1 cellular context compared by ENCODE assay signal in the genomic region with DNA sequence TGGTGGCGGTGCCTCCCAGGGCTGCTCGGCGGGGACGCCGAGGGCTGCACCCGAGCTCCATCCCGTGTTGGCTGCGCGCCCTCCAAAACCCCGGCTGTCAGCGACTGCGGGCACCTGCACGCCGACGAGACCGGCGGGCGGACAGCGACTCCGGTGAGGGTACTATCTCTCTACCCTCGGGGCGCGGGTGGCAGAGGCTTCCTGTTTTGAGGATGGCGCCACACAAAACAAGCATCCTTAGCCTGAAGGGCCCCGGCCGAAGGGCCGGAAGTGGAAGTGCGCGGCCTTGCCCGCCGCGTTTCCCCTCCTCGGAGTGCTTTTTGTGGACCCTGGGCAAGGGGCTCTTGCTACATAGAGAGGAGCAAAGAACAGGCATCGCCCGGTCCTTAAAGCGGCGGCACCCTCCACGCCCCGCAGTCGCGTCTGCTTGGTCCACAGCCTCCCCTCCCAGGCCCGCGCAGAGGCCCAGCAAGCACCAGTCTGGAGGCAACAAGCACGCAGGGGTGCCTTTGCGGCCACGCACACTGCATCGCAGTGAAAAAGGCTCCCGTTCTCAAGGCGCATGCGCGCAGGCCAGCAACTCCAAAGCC.
TF ChIP-seq lines count a peak whose summit lies in the region.

No MANE protein-coding gene starts in this region.

TF ChIP-seq in GM12878, 131 proteins besides CTCF, POLR2A, EP300 and RAD21 (continued from another document):
- TF ChIP-seq, protein P1, sequence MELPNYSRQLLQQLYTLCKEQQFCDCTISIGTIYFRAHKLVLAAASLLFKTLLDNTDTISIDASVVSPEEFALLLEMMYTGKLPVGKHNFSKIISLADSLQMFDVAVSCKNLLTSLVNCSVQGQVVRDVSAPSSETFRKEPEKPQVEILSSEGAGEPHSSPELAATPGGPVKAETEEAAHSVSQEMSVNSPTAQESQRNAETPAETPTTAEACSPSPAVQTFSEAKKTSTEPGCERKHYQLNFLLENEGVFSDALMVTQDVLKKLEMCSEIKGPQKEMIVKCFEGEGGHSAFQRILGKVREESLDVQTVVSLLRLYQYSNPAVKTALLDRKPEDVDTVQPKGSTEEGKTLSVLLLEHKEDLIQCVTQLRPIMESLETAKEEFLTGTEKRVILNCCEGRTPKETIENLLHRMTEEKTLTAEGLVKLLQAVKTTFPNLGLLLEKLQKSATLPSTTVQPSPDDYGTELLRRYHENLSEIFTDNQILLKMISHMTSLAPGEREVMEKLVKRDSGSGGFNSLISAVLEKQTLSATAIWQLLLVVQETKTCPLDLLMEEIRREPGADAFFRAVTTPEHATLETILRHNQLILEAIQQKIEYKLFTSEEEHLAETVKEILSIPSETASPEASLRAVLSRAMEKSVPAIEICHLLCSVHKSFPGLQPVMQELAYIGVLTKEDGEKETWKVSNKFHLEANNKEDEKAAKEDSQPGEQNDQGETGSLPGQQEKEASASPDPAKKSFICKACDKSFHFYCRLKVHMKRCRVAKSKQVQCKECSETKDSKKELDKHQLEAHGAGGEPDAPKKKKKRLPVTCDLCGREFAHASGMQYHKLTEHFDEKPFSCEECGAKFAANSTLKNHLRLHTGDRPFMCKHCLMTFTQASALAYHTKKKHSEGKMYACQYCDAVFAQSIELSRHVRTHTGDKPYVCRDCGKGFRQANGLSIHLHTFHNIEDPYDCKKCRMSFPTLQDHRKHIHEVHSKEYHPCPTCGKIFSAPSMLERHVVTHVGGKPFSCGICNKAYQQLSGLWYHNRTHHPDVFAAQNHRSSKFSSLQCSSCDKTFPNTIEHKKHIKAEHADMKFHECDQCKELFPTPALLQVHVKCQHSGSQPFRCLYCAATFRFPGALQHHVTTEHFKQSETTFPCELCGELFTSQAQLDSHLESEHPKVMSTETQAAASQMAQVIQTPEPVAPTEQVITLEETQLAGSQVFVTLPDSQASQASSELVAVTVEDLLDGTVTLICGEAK (IDR thresholded peaks at IDR 0.05; ENCODE audit: borderline replicate concordance) = peak; percentile 76
- TF ChIP-seq ZNF274 (IDR thresholded peaks at IDR 0.05; ENCODE audit: insufficient read depth, insufficient read length) (no peak), SMC3 (IDR thresholded peaks at IDR 0.05; ENCODE audit: borderline replicate concordance, low read length) (no peak), SP1 (IDR thresholded peaks at IDR 0.05; ENCODE audit: low read depth, low read length) (no peak), TARDBP (IDR thresholded peaks at IDR 0.05; ENCODE audit: borderline replicate concordance) (peak; percentile 80; the same call in 1 of the 2 replicates), SUPT20H (IDR thresholded peaks at IDR 0.05; ENCODE audit: borderline replicate concordance, control insufficient read depth, low read depth, low read length) (no peak), STAT1 (conservative IDR thresholded peaks at IDR 0.05) (no peak; the same call in 1 of the 2 replicates), SPI1 (IDR thresholded peaks at IDR 0.05; ENCODE audit: borderline replicate concordance, insufficient read depth, low read depth, low read length) (peak; percentile 44; the same call in 1 of the 2 replicates), MEF2A (IDR thresholded peaks at IDR 0.05; ENCODE audit: insufficient read depth, low read depth, low read length) (no peak), YY1 (IDR thresholded peaks at IDR 0.05; ENCODE audit: low read depth, low read length) (0 out of 2 replicates have a peak, but pooled peaks have one; percentile 8), DPF2 (IDR thresholded peaks at IDR 0.05) (peak; percentile 44), SREBF2 (IDR thresholded peaks at IDR 0.05; ENCODE audit: low read length) (no peak)
- TF ChIP-seq, protein P2, sequence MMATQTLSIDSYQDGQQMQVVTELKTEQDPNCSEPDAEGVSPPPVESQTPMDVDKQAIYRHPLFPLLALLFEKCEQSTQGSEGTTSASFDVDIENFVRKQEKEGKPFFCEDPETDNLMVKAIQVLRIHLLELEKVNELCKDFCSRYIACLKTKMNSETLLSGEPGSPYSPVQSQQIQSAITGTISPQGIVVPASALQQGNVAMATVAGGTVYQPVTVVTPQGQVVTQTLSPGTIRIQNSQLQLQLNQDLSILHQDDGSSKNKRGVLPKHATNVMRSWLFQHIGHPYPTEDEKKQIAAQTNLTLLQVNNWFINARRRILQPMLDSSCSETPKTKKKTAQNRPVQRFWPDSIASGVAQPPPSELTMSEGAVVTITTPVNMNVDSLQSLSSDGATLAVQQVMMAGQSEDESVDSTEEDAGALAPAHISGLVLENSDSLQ (IDR thresholded peaks at IDR 0.05) = no peak
